ENCODE assay signal across 1 cellular context in the genomic region with DNA sequence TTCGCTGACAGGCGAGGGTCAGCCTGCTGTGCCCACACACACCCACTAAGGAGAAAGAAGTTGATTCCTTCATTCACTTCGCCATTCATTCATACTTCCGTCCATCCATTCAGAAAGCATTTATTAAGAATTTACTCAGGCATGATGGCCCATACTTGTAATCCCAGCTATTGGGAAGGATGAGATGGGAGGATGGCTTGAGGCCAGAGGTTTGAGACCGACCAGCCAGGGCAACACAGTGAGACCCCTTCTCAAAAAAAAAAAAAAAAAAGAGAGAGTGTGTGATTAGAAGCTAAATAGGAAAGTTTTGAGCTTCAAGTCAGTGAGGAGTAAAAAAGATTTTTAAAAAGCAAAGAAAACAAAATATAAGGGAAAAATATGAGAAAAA.
TF ChIP-seq lines count a peak whose summit lies in the region.

No MANE protein-coding gene starts in this region.

TF ChIP-seq in H1, 55 proteins besides CTCF, POLR2A, EP300 and RAD21:
- no peak for TF ChIP-seq CTBP2 (IDR thresholded peaks at IDR 0.05; ENCODE audit: borderline replicate concordance, insufficient read depth, insufficient read length, low read length)
- no peak for TF ChIP-seq MAFK (IDR thresholded peaks at IDR 0.05; ENCODE audit: low read depth, low read length)
- no peak for TF ChIP-seq NRF1 (IDR thresholded peaks at IDR 0.05; ENCODE audit: low read depth, low read length)
- no peak for TF ChIP-seq GTF2F1 (IDR thresholded peaks at IDR 0.05; ENCODE audit: borderline replicate concordance, low read depth, low read length)
- TF ChIP-seq SRF (IDR thresholded peaks at IDR 0.05; ENCODE audit: low read depth, low read length): no peak
- no peak for TF ChIP-seq MAX (IDR thresholded peaks at IDR 0.05)
- no peak for TF ChIP-seq SAP30 (IDR thresholded peaks at IDR 0.05; ENCODE audit: insufficient read depth, insufficient replicate concordance, low read length)
- no peak for TF ChIP-seq CHD1 (IDR thresholded peaks at IDR 0.05; ENCODE audit: low read depth, low read length)
- TF ChIP-seq E2F6 (IDR thresholded peaks at IDR 0.05): no peak
- no peak for TF ChIP-seq RFX5 (IDR thresholded peaks at IDR 0.05; ENCODE audit: borderline replicate concordance, low read depth, low read length)
- no peak for TF ChIP-seq FOSL1 (IDR thresholded peaks at IDR 0.05; ENCODE audit: insufficient read depth, low read depth, low read length)
- TF ChIP-seq JUN (IDR thresholded peaks at IDR 0.05; ENCODE audit: low read depth, low read length): no peak
- TF ChIP-seq TAF1 (IDR thresholded peaks at IDR 0.05; ENCODE audit: low read depth, low read length): no peak
- no peak for TF ChIP-seq SP2 (IDR thresholded peaks at IDR 0.05; ENCODE audit: low read length)
- TF ChIP-seq TCF12 (IDR thresholded peaks at IDR 0.05; ENCODE audit: low read depth, low read length): no peak
- no peak for TF ChIP-seq BCL11A (IDR thresholded peaks at IDR 0.05; ENCODE audit: low read depth in 2 of 2, low read length in 2 of 2)
